In the genomic region with DNA sequence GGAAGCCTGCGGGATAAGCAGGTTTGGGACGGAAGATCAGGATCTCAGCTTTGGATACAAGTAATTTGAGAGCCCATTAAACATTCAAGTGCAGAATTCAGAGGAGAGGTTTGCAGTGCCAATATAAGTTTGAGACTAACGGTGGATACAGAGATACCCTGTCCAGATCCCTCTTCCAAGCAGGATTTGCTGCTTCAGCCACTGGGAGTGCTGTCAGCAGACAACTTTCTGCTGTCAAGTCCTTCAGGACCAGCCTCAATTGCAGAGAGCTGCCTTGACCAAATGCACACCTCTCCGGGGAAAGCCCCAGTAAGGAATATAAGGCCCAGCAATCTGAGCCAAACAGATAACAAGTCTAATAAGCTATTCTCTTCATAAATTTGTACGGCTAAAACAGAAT, we compare ENCODE assay signal across 19 cellular contexts.
"Had no signal": no experiment of that assay in that cellular context is flagged by ENCODE, and none has a peak within 500 bp of the region (broad histone marks: within the 10 kb centered on the region; RNA-seq: fewer than 3 reads in every experiment).

No MANE protein-coding gene starts in this region.

- H3K9me3 Mint-ChIP-seq: activated B cell treated with CpG ODN at 0.5 μM for 24 hours; activated CD8-positive, alpha-beta T cell treated with anti-CD3 and anti-CD28 coated beads for 36 hours; activated T-cell treated with anti-CD3 and anti-CD28 coated beads, Interleukin-2, amount 50 U/mL, for 24 hours; activated T-helper 2 cell treated with anti-CD3 and anti-CD28 coated beads, Interferon-gamma antibody, Interleukin-2, Interleukin-4, amounts not matched to agents 10 μg/mL and 5 μg/mL and 100 μg/mL, durations not matched to agents 14 hours and 24 hours and 36 hours; nephron; stimulated activated naive B cell treated with anti-CD40 and anti-IgM and Interleukin-4, amounts not matched to agents 10 μg/mL and 1 μg/mL and 100 μg/mL, for 72 hours had no signal

- H3K27me3 ChIP-seq: body of pancreas, colonic mucosa, upper lobe of left lung had no signal

- H3K27ac ChIP-seq: body of pancreas, colonic mucosa, foreskin keratinocyte, thoracic aorta, upper lobe of left lung had no signal

- H3K4me3 Mint-ChIP-seq: activated B cell treated with CpG ODN at 0.5 μM for 24 hours; activated CD8-positive, alpha-beta T cell treated with anti-CD3 and anti-CD28 coated beads for 36 hours; activated T-cell treated with anti-CD3 and anti-CD28 coated beads, Interleukin-2, amount 50 U/mL, for 24 hours; nephron; stimulated activated naive B cell treated with anti-CD40 and anti-IgM and Interleukin-4, amounts not matched to agents 10 μg/mL and 1 μg/mL and 100 μg/mL, for 72 hours had no signal

- H3K4me3 ChIP-seq: body of pancreas, colonic mucosa, lung, thoracic aorta, upper lobe of left lung had no signal

- H3K9me3 ChIP-seq: body of pancreas, colonic mucosa, thoracic aorta, upper lobe of left lung had no signal

- DNase-seq: activated B cell treated with CpG ODN at 0.5 μM for 24 hours; activated CD4-positive, alpha-beta T cell treated with anti-CD3 and anti-CD28 coated beads for 4 hours; activated CD8-positive, alpha-beta T cell treated with anti-CD3 and anti-CD28 coated beads for 36 hours; activated naive CD4-positive, alpha-beta T cell treated with Interleukin-2 at 50 U/mL for 16 hours; activated T-cell treated with anti-CD3 and anti-CD28 coated beads, Interleukin-2, amount 50 U/mL, for 24 hours; body of pancreas; caudate nucleus; colonic mucosa; foreskin keratinocyte; glutamatergic neuron; hypothalamus; islet precursor cell; stimulated activated naive B cell treated with anti-CD40 and anti-IgM and Interleukin-4, amounts not matched to agents 10 μg/mL and 1 μg/mL and 100 μg/mL, for 72 hours; upper lobe of left lung had no signal

- H3K4me1 ChIP-seq: body of pancreas, colonic mucosa, foreskin keratinocyte had no signal

- H3K36me3 ChIP-seq: colonic mucosa, thoracic aorta, upper lobe of left lung had no signal

- H3K27me3 Mint-ChIP-seq: activated CD8-positive, alpha-beta T cell treated with anti-CD3 and anti-CD28 coated beads for 36 hours had no signal

- H3K27ac Mint-ChIP-seq: activated B cell treated with CpG ODN at 0.5 μM for 24 hours; activated CD8-positive, alpha-beta T cell treated with anti-CD3 and anti-CD28 coated beads for 36 hours; activated T-cell treated with anti-CD3 and anti-CD28 coated beads, Interleukin-2, amount 50 U/mL, for 24 hours; activated T-helper 2 cell treated with anti-CD3 and anti-CD28 coated beads, Interferon-gamma antibody, Interleukin-2, Interleukin-4, amounts not matched to agents 10 μg/mL and 5 μg/mL and 100 μg/mL, durations not matched to agents 14 hours and 24 hours and 36 hours; nephron; stimulated activated naive B cell treated with anti-CD40 and anti-IgM and Interleukin-4, amounts not matched to agents 10 μg/mL and 1 μg/mL and 100 μg/mL, for 72 hours had no signal

- H3K36me3 Mint-ChIP-seq: stimulated activated naive B cell treated with anti-CD40 and anti-IgM and Interleukin-4, amounts not matched to agents 10 μg/mL and 1 μg/mL and 100 μg/mL, for 72 hours had no signal

- H3K4me1 Mint-ChIP-seq: nephron had no signal

- ATAC-seq: activated CD8-positive, alpha-beta T cell treated with anti-CD3 and anti-CD28 coated beads for 36 hours; body of pancreas; esophagus mucosa; foreskin keratinocyte; stimulated activated naive B cell treated with anti-CD40 and anti-IgM and Interleukin-4, amounts not matched to agents 10 μg/mL and 1 μg/mL and 100 μg/mL, for 72 hours had no signal
